21 cellular contexts compared by ENCODE assay signal in the genomic region with DNA sequence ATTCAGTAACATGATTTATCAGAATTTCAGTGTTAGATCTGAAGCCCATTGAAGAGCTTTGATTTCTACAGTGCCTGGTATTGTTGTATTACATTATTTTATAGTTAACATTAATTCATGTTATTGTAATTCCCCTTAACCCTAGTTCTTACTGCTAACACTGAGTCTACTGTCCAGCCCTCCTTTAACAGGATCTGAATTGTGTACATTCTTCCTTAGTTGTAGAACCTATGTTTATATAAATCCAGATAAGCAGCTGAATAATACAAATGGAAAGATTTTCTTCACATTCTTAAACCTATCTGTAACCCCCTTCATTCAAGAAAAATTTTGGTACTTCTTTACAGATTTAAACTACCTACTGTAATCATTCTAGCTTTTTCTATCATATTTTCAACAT. TPM values are rescaled to one million over a fixed set of nuclear protein-coding genes. Genes with fewer than 3 reads are reported as not detected.
DNase-seq lines count a peak whose midpoint lies in the region; ATAC-seq, FAIRE-seq and TF ChIP-seq lines count a peak whose summit lies in the region.
"Had no signal": no experiment of that assay in that cellular context is flagged by ENCODE, and none has a peak within 500 bp of the region (broad histone marks: within the 10 kb centered on the region; RNA-seq: fewer than 3 reads in every experiment).

No MANE protein-coding gene starts in this region.

- TF ChIP-seq EP300 in A549 (IDR thresholded peaks at IDR 0.05), result no peak

- H3K4me2 ChIP-seq in A549 (no peak overlapping the region), GM23338 (no peak overlapping the region)

- no peaks in the 10 kb centered on the region for H3K4me1 Mint-ChIP-seq in GM23338
- H3K4me1 Mint-ChIP-seq in activated T-helper 1 cell treated with anti-CD3 and anti-CD28 coated beads, Interleukin-12 subunit alpha, Interleukin-12 subunit beta, Interleukin-2, Interleukin-4 antibody, amounts not matched to agents 30 ng/mL and 10 ng/mL and 1 ng/mL, durations not matched to agents 14 hours and 24 hours and 36 hours (ENCODE audit: low read depth), result peaks cover 29% of the 10 kb centered on the region

- H3K36me3 Mint-ChIP-seq in GM23338 (ENCODE audit: low read depth), result peaks cover 84% of the 10 kb centered on the region
- H3K36me3 Mint-ChIP-seq in activated T-helper 1 cell treated with anti-CD3 and anti-CD28 coated beads, Interleukin-12 subunit alpha, Interleukin-12 subunit beta, Interleukin-2, Interleukin-4 antibody, amounts not matched to agents 30 ng/mL and 10 ng/mL and 1 ng/mL, durations not matched to agents 14 hours and 24 hours and 36 hours (ENCODE audit: low read depth), result peaks cover 68% of the 10 kb centered on the region

- peaks cover 12% of the 10 kb centered on the region for H3F3A ChIP-seq in GM23338 (replicated peaks; ENCODE audit: low read depth)

- no peak for TF ChIP-seq CTCF in A549 (IDR thresholded peaks at IDR 0.05)
- TF ChIP-seq CTCF in GM23338 (conservative IDR thresholded peaks at IDR 0.05; ENCODE audit: low read depth in 2 of 2), result no peak

- H3K27ac ChIP-seq in A549 (no peak overlapping the region), GM23338 (ENCODE audit: low read depth) (peak overlapping the region; percentile 36; the same call in 1 of the 2 replicates)
- H3K27ac ChIP-seq: GM23248 had no signal

- ATAC-seq in A549, result no peak
- ATAC-seq in GM23338, result no peak
- ATAC-seq in GM21423 (IDR thresholded peaks at IDR 0.05; ENCODE audit: unreplicated experiment), result no peak
- ATAC-seq: HCT116 had no signal

- no peak for TF ChIP-seq POLR2A in A549 (IDR thresholded peaks at IDR 0.05; ENCODE audit: low read length)

- H3K4me1 ChIP-seq in A549 (no peaks in the 10 kb centered on the region), GM23338 (ENCODE audit: insufficient read depth) (no peaks in the 10 kb centered on the region)

- no peak for TF ChIP-seq RAD21 in A549 (conservative IDR thresholded peaks at IDR 0.05 in 1 of 2, IDR thresholded peaks at IDR 0.05 in 1 of 2)

- no peaks in the 10 kb centered on the region; the same call in 1 of the 2 replicates for H3K79me2 ChIP-seq in GM23338 (replicated peaks; ENCODE audit: insufficient read depth)

- no peaks in the 10 kb centered on the region for H3K9me2 ChIP-seq in GM23338 (ENCODE audit: insufficient read depth)

- H4K20me1 ChIP-seq in GM23338 (replicated peaks; ENCODE audit: insufficient read depth), result peaks cover 7% of the 10 kb centered on the region; the same call in 1 of the 2 replicates

- CTCF ChIA-PET in A549 (lab: Yijun Ruan, JAX), result interaction anchor here (0.8 to 2.2 kb wide), 2 partner anchors 20 to 77 kb away, joined by 3 to 7 read pairs; no protein-coding TSS in a partner anchor

- no peaks in the 10 kb centered on the region for H3K27me3 ChIP-seq in GM23338 (ENCODE audit: insufficient read depth)

- H3K27ac Mint-ChIP-seq in GM23338, result no peak overlapping the region
- H3K27ac Mint-ChIP-seq in activated T-helper 1 cell treated with anti-CD3 and anti-CD28 coated beads, Interleukin-12 subunit alpha, Interleukin-12 subunit beta, Interleukin-2, Interleukin-4 antibody, amounts not matched to agents 30 ng/mL and 10 ng/mL and 1 ng/mL, durations not matched to agents 14 hours and 24 hours and 36 hours, result no peak overlapping the region

- H3K4me3 Mint-ChIP-seq in GM23338, result no peak overlapping the region
- H3K4me3 Mint-ChIP-seq in activated T-helper 1 cell treated with anti-CD3 and anti-CD28 coated beads, Interleukin-12 subunit alpha, Interleukin-12 subunit beta, Interleukin-2, Interleukin-4 antibody, amounts not matched to agents 30 ng/mL and 10 ng/mL and 1 ng/mL, durations not matched to agents 14 hours and 24 hours and 36 hours, result no peak overlapping the region
- H3K4me3 Mint-ChIP-seq: H9 had no signal

- H3K9me3 ChIP-seq in A549, result no peaks in the 10 kb centered on the region

- no peak for FAIRE-seq in A549 (lab: Jason Lieb, UNC)
- FAIRE-seq: GM12892 had no signal

- intact Hi-C loops in activated T-helper 1 cell treated with anti-CD3 and anti-CD28 coated beads, Interleukin-12 subunit alpha, Interleukin-12 subunit beta, Interleukin-2, Interleukin-4 antibody, amounts not matched to agents 30 ng/mL and 10 ng/mL and 1 ng/mL, durations not matched to agents 14 hours and 24 hours and 36 hours (cut with micrococcal nuclease), result no loop called here

- DNase-seq in A549 (ENCODE audit: low read depth in 1 of 2, low spot score in 1 of 2) (no peak), GM23338 (ENCODE audit: low spot score) (no peak), iris pigment epithelial cell (ENCODE audit: low read depth) (peak; percentile 32), SKM-1 treated with dmso at 0.1 percent for 144 hours (lab: John Stamatoyannopoulos, UW; ENCODE audit: unreplicated experiment) (no peak)
- DNase-seq in activated T-helper 1 cell treated with anti-CD3 and anti-CD28 coated beads, Interleukin-12 subunit alpha, Interleukin-12 subunit beta, Interleukin-2, Interleukin-4 antibody, amounts not matched to agents 30 ng/mL and 10 ng/mL and 1 ng/mL, durations not matched to agents 14 hours and 24 hours and 36 hours (ENCODE audit: low spot score), result no peak
- DNase-seq: 8988T; C1 segment of cervical spinal cord; Calu3; CD4-positive, alpha-beta memory T cell; COR-L47; DMS53; DMS79 treated with DMSO at 0.1 percent for 48 hours; GM23248; H9 had no signal

- no peaks in the 10 kb centered on the region for H3K9me3 Mint-ChIP-seq in GM23338
- no peaks in the 10 kb centered on the region for H3K9me3 Mint-ChIP-seq in activated T-helper 1 cell treated with anti-CD3 and anti-CD28 coated beads, Interleukin-12 subunit alpha, Interleukin-12 subunit beta, Interleukin-2, Interleukin-4 antibody, amounts not matched to agents 30 ng/mL and 10 ng/mL and 1 ng/mL, durations not matched to agents 14 hours and 24 hours and 36 hours
- H3K9me3 Mint-ChIP-seq: H9 had no signal

- POLR2A ChIA-PET in A549 (lab: Yijun Ruan, JAX), result no interaction called here

- peaks cover 78% of the 10 kb centered on the region for H3K36me3 ChIP-seq in GM23338 (ENCODE audit: insufficient read depth)

- peaks cover 2% of the 10 kb centered on the region for H3K27me3 Mint-ChIP-seq in GM23338 (ENCODE audit: insufficient read depth, low read depth, poor library complexity)
- no peaks in the 10 kb centered on the region for H3K27me3 Mint-ChIP-seq in activated T-helper 1 cell treated with anti-CD3 and anti-CD28 coated beads, Interleukin-12 subunit alpha, Interleukin-12 subunit beta, Interleukin-2, Interleukin-4 antibody, amounts not matched to agents 30 ng/mL and 10 ng/mL and 1 ng/mL, durations not matched to agents 14 hours and 24 hours and 36 hours (ENCODE audit: insufficient read depth)
- H3K27me3 Mint-ChIP-seq: CD4-positive, alpha-beta memory T cell had no signal

- H3K4me3 ChIP-seq in A549 (no peak overlapping the region), GM23338 (no peak overlapping the region)
- H3K4me3 ChIP-seq: GM23248 had no signal

- no peak overlapping the region for H2AFZ ChIP-seq in GM23338
- H2AFZ ChIP-seq: GM23248 had no signal

RNA-seq across cellular contexts. Expression of gene NDUFAF7, which starts 14.7 kb away (rescaled TPM):
- polyA plus RNA-seq in A549 (2011; rRNA removed) (40.2 and 48.0 TPM in 2 replicates), A549 (2017; fragmentation: RNase III; extraction: RNeasy Plus Mini Kit Qiagen cat#74134 plus additional on column Dnase treatment) (28.8 to 29.3 TPM (median 29.0 TPM) in 3 replicates), GM23338 (2016; fragmentation: Nextera tagmentation; extraction: Ambion mirVana) (44.3 and 58.2 TPM in 2 replicates)
- 17.1 and 18.6 TPM in 2 replicates for polyA plus RNA-seq in A549 (2012; cell fraction: cytosol; rRNA removed)
- polyA plus RNA-seq in A549 (2012; cell fraction: nucleus; rRNA removed), result 21.7 and 31.2 TPM in 2 replicates
- 19.2 and 21.3 TPM in 2 replicates for polyA minus RNA-seq in A549 (2011; rRNA and poly(A)+ RNA removed)
- total RNA-seq in GM23338 (2014; rRNA removed; shearing (Covaris generic)), result 47.4 and 52.8 TPM in 2 replicates
- 23.0 and 27.1 TPM in 2 replicates for total RNA-seq in activated T-helper 1 cell treated with anti-CD3 and anti-CD28 coated beads, Interleukin-12 subunit alpha, Interleukin-12 subunit beta, Interleukin-2, Interleukin-4 antibody, amounts not matched to agents 30 ng/mL and 10 ng/mL and 1 ng/mL, durations not matched to agents 14 hours and 24 hours and 36 hours

RNA-seq across cellular contexts. Expression of gene CEBPZ, which starts 14.8 kb away (rescaled TPM):
- polyA plus RNA-seq in A549 (2011; rRNA removed) (44.1 and 70.9 TPM in 2 replicates), A549 (2017; fragmentation: RNase III; extraction: RNeasy Plus Mini Kit Qiagen cat#74134 plus additional on column Dnase treatment) (71.5 to 74.0 TPM (median 72.7 TPM) in 3 replicates), GM23338 (2016; fragmentation: Nextera tagmentation; extraction: Ambion mirVana) (173 and 185 TPM in 2 replicates)
- 9.2 and 13.1 TPM in 2 replicates for polyA plus RNA-seq in A549 (2012; cell fraction: cytosol; rRNA removed)
- polyA plus RNA-seq in A549 (2012; cell fraction: nucleus; rRNA removed), result 4.9 and 6.8 TPM in 2 replicates
- polyA minus RNA-seq in A549 (2011; rRNA and poly(A)+ RNA removed), result 19.5 and 22.3 TPM in 2 replicates
- total RNA-seq in GM23338 (2014; rRNA removed; shearing (Covaris generic)), result 133 and 135 TPM in 2 replicates
- total RNA-seq in activated T-helper 1 cell treated with anti-CD3 and anti-CD28 coated beads, Interleukin-12 subunit alpha, Interleukin-12 subunit beta, Interleukin-2, Interleukin-4 antibody, amounts not matched to agents 30 ng/mL and 10 ng/mL and 1 ng/mL, durations not matched to agents 14 hours and 24 hours and 36 hours, result 75.4 and 79.2 TPM in 2 replicates

RNA-seq across cellular contexts. Expression of gene CEBPZOS, which starts 49.9 kb away (rescaled TPM):
- polyA plus RNA-seq in A549 (2011; rRNA removed) (78.1 and 87.4 TPM in 2 replicates), A549 (2017; fragmentation: RNase III; extraction: RNeasy Plus Mini Kit Qiagen cat#74134 plus additional on column Dnase treatment) (55.9 to 69.2 TPM (median 61.3 TPM) in 3 replicates), GM23338 (2016; fragmentation: Nextera tagmentation; extraction: Ambion mirVana) (176 and 191 TPM in 2 replicates)
- 32.8 and 33.3 TPM in 2 replicates for polyA plus RNA-seq in A549 (2012; cell fraction: cytosol; rRNA removed)
- 8.1 and 18.3 TPM in 2 replicates for polyA plus RNA-seq in A549 (2012; cell fraction: nucleus; rRNA removed)
- polyA minus RNA-seq in A549 (2011; rRNA and poly(A)+ RNA removed), result 22.6 and 22.7 TPM in 2 replicates
- total RNA-seq in GM23338 (2014; rRNA removed; shearing (Covaris generic)), result 78.4 and 83.6 TPM in 2 replicates
- total RNA-seq in activated T-helper 1 cell treated with anti-CD3 and anti-CD28 coated beads, Interleukin-12 subunit alpha, Interleukin-12 subunit beta, Interleukin-2, Interleukin-4 antibody, amounts not matched to agents 30 ng/mL and 10 ng/mL and 1 ng/mL, durations not matched to agents 14 hours and 24 hours and 36 hours, result 39.5 and 45.3 TPM in 2 replicates

RNA-seq across cellular contexts. Expression of gene SULT6B1, which starts 57.7 kb away (rescaled TPM):
- polyA plus RNA-seq in A549 (2011; rRNA removed) (not detected in 2 replicates), A549 (2017; fragmentation: RNase III; extraction: RNeasy Plus Mini Kit Qiagen cat#74134 plus additional on column Dnase treatment) (not detected in 3 replicates), GM23338 (2016; fragmentation: Nextera tagmentation; extraction: Ambion mirVana) (not detected in 2 replicates)
- polyA plus RNA-seq in A549 (2012; cell fraction: cytosol; rRNA removed), result not detected in 2 replicates
- polyA plus RNA-seq in A549 (2012; cell fraction: nucleus; rRNA removed), result not detected in 2 replicates
- polyA minus RNA-seq in A549 (2011; rRNA and poly(A)+ RNA removed), result not detected in 2 replicates
- total RNA-seq in GM23338 (2014; rRNA removed; shearing (Covaris generic)), result not detected in 2 replicates
- total RNA-seq in activated T-helper 1 cell treated with anti-CD3 and anti-CD28 coated beads, Interleukin-12 subunit alpha, Interleukin-12 subunit beta, Interleukin-2, Interleukin-4 antibody, amounts not matched to agents 30 ng/mL and 10 ng/mL and 1 ng/mL, durations not matched to agents 14 hours and 24 hours and 36 hours, result not detected in 2 replicates
- total RNA-seq: A673; Calu3; CD4-positive, alpha-beta memory T cell; Daoy; G401; GM23248; H9 had no signal
- polyA plus RNA-seq: BJ; CD4-positive, alpha-beta memory T cell; GM23248 had no signal
